Comparison of ENCODE assay signal across 9 cellular contexts in the genomic region with DNA sequence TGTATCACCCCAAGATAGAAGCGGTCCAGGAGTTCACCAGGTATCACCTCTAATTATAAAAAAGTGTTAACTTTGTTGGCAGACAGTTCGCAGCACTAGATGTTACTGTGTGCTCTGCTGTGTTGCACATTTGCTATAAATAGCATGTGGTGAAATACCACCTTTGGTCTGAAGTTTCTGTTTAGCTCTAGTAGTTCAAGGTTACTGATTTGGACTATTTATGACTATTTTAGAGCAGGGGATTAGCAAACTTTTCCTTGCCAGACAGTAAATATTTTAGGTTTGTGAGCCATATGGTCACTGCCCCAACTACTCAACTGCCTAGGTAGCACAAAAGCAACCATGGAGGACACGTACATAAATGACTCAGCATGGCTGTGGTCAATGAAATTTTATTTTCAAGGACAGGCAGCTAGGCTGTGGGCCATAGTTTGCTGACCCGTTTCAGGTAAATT. TPM values are rescaled to one million over a fixed set of nuclear protein-coding genes. Genes with fewer than 3 reads are reported as not detected.
A peak's percentile ranks its signal among the peaks of the same experiment; 100 is the strongest.
DNase-seq lines count a peak whose midpoint lies in the region; ATAC-seq and TF ChIP-seq lines count a peak whose summit lies in the region.
"Had no signal": no experiment of that assay in that cellular context is flagged by ENCODE, and none has a peak within 500 bp of the region (broad histone marks: within the 10 kb centered on the region; RNA-seq: fewer than 3 reads in every experiment).

No MANE protein-coding gene starts in this region.

- peak; percentile 47 for DNase-seq in GM04503 (ENCODE audit: low read depth)
- peak; percentile 18 to 68 for DNase-seq in fibroblast of lung (ENCODE audit: low read depth in 2 of 2)
- no peak for DNase-seq in iPS-NIHi7 (ENCODE audit: extremely low spot score)
- DNase-seq in tibial artery: no peak
- no peak for DNase-seq in stimulated activated CD4-positive, alpha-beta T cell treated with anti-CD3 and anti-CD28 coated beads, Interleukin-2, amount 100 ng/mL, for 48 hours
- no peak for DNase-seq in activated naive CD4-positive, alpha-beta T cell treated with anti-CD3 and anti-CD28 coated beads for 36 hours

- no peaks in the 10 kb centered on the region for H3K79me2 ChIP-seq in fibroblast of lung (ENCODE audit: control insufficient read depth, insufficient read depth, low read length)

- H4K20me1 ChIP-seq in fibroblast of lung (ENCODE audit: control insufficient read depth, extremely low read depth, insufficient read depth, low read length): no peaks in the 10 kb centered on the region

- no peak overlapping the region for H3K4me2 ChIP-seq in fibroblast of lung (ENCODE audit: extremely low read depth, insufficient read depth, low read length)

- intact Hi-C loops in tibial artery (cut with DNase I; ENCODE audit: low total_unique reads): no loop called here
- intact Hi-C loops in activated naive CD4-positive, alpha-beta T cell treated with anti-CD3 and anti-CD28 coated beads for 36 hours (cut with micrococcal nuclease): no loop called here

- peaks cover 14% of the 10 kb centered on the region for H3K36me3 Mint-ChIP-seq in activated naive CD4-positive, alpha-beta T cell treated with anti-CD3 and anti-CD28 coated beads for 36 hours (ENCODE audit: low read depth)

- H3K27ac ChIP-seq in fibroblast of lung (ENCODE audit: insufficient read depth, low read length): no peak overlapping the region
- H3K27ac ChIP-seq in tibial artery: no peak overlapping the region

- ATAC-seq in GM21367 (IDR thresholded peaks at IDR 0.05; ENCODE audit: unreplicated experiment) (peak; percentile 91), HG03521 (IDR thresholded peaks at IDR 0.05; ENCODE audit: unreplicated experiment) (peak; percentile 79)

- no peak overlapping the region for H2AFZ ChIP-seq in fibroblast of lung (ENCODE audit: low read length)

- no peak overlapping the region for H3K27ac Mint-ChIP-seq in activated naive CD4-positive, alpha-beta T cell treated with anti-CD3 and anti-CD28 coated beads for 36 hours
- H3K27ac Mint-ChIP-seq: IgD-negative memory B cell had no signal

- no peaks in the 10 kb centered on the region for H3K4me1 ChIP-seq in fibroblast of lung (ENCODE audit: control insufficient read depth, extremely low read depth, insufficient read depth, low read length)
- no peaks in the 10 kb centered on the region for H3K4me1 ChIP-seq in tibial artery

- no peaks in the 10 kb centered on the region for H3K9me3 Mint-ChIP-seq in activated naive CD4-positive, alpha-beta T cell treated with anti-CD3 and anti-CD28 coated beads for 36 hours
- H3K9me3 Mint-ChIP-seq: IgD-negative memory B cell had no signal

- H3K36me3 ChIP-seq in fibroblast of lung (ENCODE audit: control insufficient read depth, insufficient read depth, low read length): no peaks in the 10 kb centered on the region
- H3K36me3 ChIP-seq in tibial artery: peaks cover 43 to 85% (median 69%) of the 10 kb centered on the region in 3 donors

- H3K4me1 Mint-ChIP-seq in activated naive CD4-positive, alpha-beta T cell treated with anti-CD3 and anti-CD28 coated beads for 36 hours (ENCODE audit: low read depth): peaks cover 3% of the 10 kb centered on the region

- TF ChIP-seq CTCF in fibroblast of lung (conservative IDR thresholded peaks at IDR 0.05 in 1 of 2, IDR thresholded peaks at IDR 0.05 in 1 of 2; ENCODE audit: low read depth in 1 of 2, low read length in 2 of 2) (no peak), tibial artery (IDR thresholded peaks at IDR 0.05) (no peak)

- H3K9ac ChIP-seq in fibroblast of lung (ENCODE audit: insufficient read depth, low read length): no peak overlapping the region

- H3K27me3 Mint-ChIP-seq in activated naive CD4-positive, alpha-beta T cell treated with anti-CD3 and anti-CD28 coated beads for 36 hours (ENCODE audit: low read depth): no peaks in the 10 kb centered on the region
- H3K27me3 Mint-ChIP-seq: IgD-negative memory B cell had no signal

- H3K9me3 ChIP-seq in fibroblast of lung (ENCODE audit: control insufficient read depth, insufficient read depth, low read depth, low read length): no peaks in the 10 kb centered on the region
- H3K9me3 ChIP-seq in tibial artery: no peaks in the 10 kb centered on the region

- no peak overlapping the region for H3K4me3 ChIP-seq in fibroblast of lung (replicated peaks in 1 of 4; ENCODE audit: control extremely low read depth in 1 of 4, insufficient read depth in 1 of 4, low read depth in 3 of 4, low read length in 4 of 4)
- H3K4me3 ChIP-seq in tibial artery: no peak overlapping the region

- H3K27me3 ChIP-seq in fibroblast of lung (ENCODE audit: control insufficient read depth, insufficient read depth, low read length) (no peaks in the 10 kb centered on the region), tibial artery (no peaks in the 10 kb centered on the region)

- CTCF ChIA-PET in activated naive CD4-positive, alpha-beta T cell treated with anti-CD3 and anti-CD28 coated beads for 36 hours (lab: Charles Lee): interaction anchor here (0.7 kb wide), 1 partner anchor 336 kb away, joined by 3 read pairs; no protein-coding TSS in a partner anchor

- H3K4me3 Mint-ChIP-seq in activated naive CD4-positive, alpha-beta T cell treated with anti-CD3 and anti-CD28 coated beads for 36 hours: no peak overlapping the region

RNA-seq across cellular contexts. Expression of a gene that starts 16.5 kb away (rescaled TPM):
- total RNA-seq in fibroblast of lung: 79.1 and 116 TPM in 2 replicates
- 92.4 and 125 TPM in 2 replicates for polyA plus RNA-seq in fibroblast of lung
- 50.2 and 61.6 TPM in 2 replicates for polyA plus RNA-seq in fibroblast of lung (2012)
- polyA minus RNA-seq in fibroblast of lung (ENCODE audit: low replicate concordance): 33.5 and 41.7 TPM in 2 replicates
- 10 to 100 TPM; 16.9 to 17.6 TPM for total RNA-seq in activated naive CD4-positive, alpha-beta T cell treated with anti-CD3 and anti-CD28 coated beads for 36 hours

RNA-seq across cellular contexts. Expression of a gene that starts 39.8 kb away (rescaled TPM):
- total RNA-seq in fibroblast of lung: 112 TPM in 2 replicates
- polyA plus RNA-seq in fibroblast of lung: 39.9 and 45.3 TPM in 2 replicates
- 133 and 144 TPM in 2 replicates for polyA plus RNA-seq in fibroblast of lung (2012)
- 34.4 and 41.3 TPM in 2 replicates for polyA minus RNA-seq in fibroblast of lung (ENCODE audit: low replicate concordance)
- 100 to 1,000 TPM; 113 to 120 TPM for total RNA-seq in activated naive CD4-positive, alpha-beta T cell treated with anti-CD3 and anti-CD28 coated beads for 36 hours

RNA-seq across cellular contexts. Expression of a gene that starts 45.1 kb away (rescaled TPM):
- 17.7 TPM in 2 replicates for total RNA-seq in fibroblast of lung
- polyA plus RNA-seq in fibroblast of lung: 10.3 and 18.1 TPM in 2 replicates
- 8.6 and 15.0 TPM in 2 replicates for polyA plus RNA-seq in fibroblast of lung (2012)
- polyA minus RNA-seq in fibroblast of lung (ENCODE audit: low replicate concordance): 1.8 and 4.2 TPM in 2 replicates
- total RNA-seq in activated naive CD4-positive, alpha-beta T cell treated with anti-CD3 and anti-CD28 coated beads for 36 hours: 10 to 100 TPM; 46.1 to 51.7 TPM

RNA-seq across cellular contexts. Expression of a gene that starts 58.2 kb away (rescaled TPM):
- 144 and 287 TPM in 2 replicates for total RNA-seq in fibroblast of lung
- polyA plus RNA-seq in fibroblast of lung: 303 and 333 TPM in 2 replicates
- 166 and 194 TPM in 2 replicates for polyA plus RNA-seq in fibroblast of lung (2012)
- 141 and 268 TPM in 2 replicates for polyA minus RNA-seq in fibroblast of lung (ENCODE audit: low replicate concordance)
- 100 to 1,000 TPM; 215 to 216 TPM for total RNA-seq in activated naive CD4-positive, alpha-beta T cell treated with anti-CD3 and anti-CD28 coated beads for 36 hours

Comparison
In these comparisons a context has a peak if more than half of its experiments do, and no peak if none do; other contexts are left out.
1. DNase-seq: peak in GM04503 (single experiment) and fibroblast of lung (2 of 2); none in iPS-NIHi7 (single experiment), tibial artery (0 of 2), stimulated activated CD4-positive, alpha-beta T cell treated with anti-CD3 and anti-CD28 coated beads, Interleukin-2, amount 100 ng/mL, for 48 hours (0 of 2) and activated naive CD4-positive, alpha-beta T cell treated with anti-CD3 and anti-CD28 coated beads for 36 hours (single experiment).